Comparison of ENCODE assay signal across 10 cellular contexts in the genomic region with DNA sequence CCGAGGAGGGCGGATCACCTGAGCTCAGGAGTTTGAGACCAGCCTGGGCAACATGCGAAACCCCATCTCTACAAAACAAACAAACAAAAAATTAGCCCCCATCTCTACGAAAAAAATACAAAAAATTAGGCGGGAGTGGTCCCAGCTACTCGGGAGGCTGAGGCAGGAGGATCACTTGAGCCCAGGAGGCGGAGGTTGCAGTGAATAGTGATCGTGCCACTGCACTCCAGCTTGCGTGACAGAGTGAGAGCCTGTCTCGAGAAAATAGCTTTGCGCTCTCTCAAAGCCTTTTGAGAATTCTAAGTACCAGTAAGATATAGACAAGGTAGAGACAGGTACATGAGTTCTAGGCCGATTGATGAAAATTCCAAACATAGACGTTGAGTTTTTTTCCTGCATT. TPM values are rescaled to one million over a fixed set of nuclear protein-coding genes. Genes with fewer than 3 reads are reported as not detected.
A peak's percentile ranks its signal among the peaks of the same experiment; 100 is the strongest.
DNase-seq lines count a peak whose midpoint lies in the region; ATAC-seq and TF ChIP-seq lines count a peak whose summit lies in the region.
"Had no signal": no experiment of that assay in that cellular context is flagged by ENCODE, and none has a peak within 500 bp of the region (broad histone marks: within the 10 kb centered on the region; RNA-seq: fewer than 3 reads in every experiment).

No MANE protein-coding gene starts in this region.

- intact Hi-C loops in testis (cut with DNase I; ENCODE audit: low total_unique reads), result loop anchor here (5.0 kb wide), 1 partner anchor 59 kb away; no protein-coding TSS in a partner anchor

- H3K4me2 ChIP-seq in BLaER1 (peak overlapping the region; percentile 89), neural cell (ENCODE audit: low read length) (peak overlapping the region; percentile 81)

- H3K4me1 ChIP-seq in BLaER1 (peaks cover 44% of the 10 kb centered on the region), testis (peaks cover 36% of the 10 kb centered on the region)

- peak overlapping the region in 1 of 3 donors; percentile 62 for H3K27ac Mint-ChIP-seq in IgD-negative memory B cell
- no peak overlapping the region for H3K27ac Mint-ChIP-seq in central memory CD8-positive, alpha-beta T cell (ENCODE audit: low read depth)

- no peaks in the 10 kb centered on the region for H3K27me3 Mint-ChIP-seq in IgD-negative memory B cell
- no peaks in the 10 kb centered on the region for H3K27me3 Mint-ChIP-seq in central memory CD8-positive, alpha-beta T cell

- H3K27me3 ChIP-seq in BLaER1 (no peaks in the 10 kb centered on the region), neural cell (ENCODE audit: insufficient read depth, low read depth, low read length) (no peaks in the 10 kb centered on the region), testis (no peaks in the 10 kb centered on the region)

- peaks cover 64% of the 10 kb centered on the region for H4K20me1 ChIP-seq in BLaER1
- peaks cover 4% of the 10 kb centered on the region for H4K20me1 ChIP-seq in neural cell (ENCODE audit: insufficient read depth)

- no peak for ATAC-seq in central memory CD8-positive, alpha-beta T cell (replicated peaks; ENCODE audit: extremely low read depth, poor library complexity, severe bottlenecking)
- ATAC-seq in GM19397 (IDR thresholded peaks at IDR 0.05; ENCODE audit: unreplicated experiment), result no peak

- TF ChIP-seq EP300 in neural cell (conservative IDR thresholded peaks at IDR 0.05; ENCODE audit: poor library complexity, severe bottlenecking), result no peak

- H3K9me3 Mint-ChIP-seq in IgD-negative memory B cell, result no peaks in the 10 kb centered on the region
- H3K9me3 Mint-ChIP-seq in central memory CD8-positive, alpha-beta T cell, result no peaks in the 10 kb centered on the region

- no peak for TF ChIP-seq POLR2A in testis (IDR thresholded peaks at IDR 0.05)

- TF ChIP-seq CTCF in neural cell (IDR thresholded peaks at IDR 0.05; ENCODE audit: poor library complexity, severe bottlenecking) (no peak), testis (IDR thresholded peaks at IDR 0.05) (no peak), GM10266 (IDR thresholded peaks at IDR 0.05; ENCODE audit: control insufficient read depth, insufficient read depth, low read depth, missing control alignments) (no peak)

- H3K36me3 ChIP-seq in BLaER1, result 0 out of 2 replicates have a peak, but pooled peaks cover 6% of the 10 kb centered on the region
- no peaks in the 10 kb centered on the region for H3K36me3 ChIP-seq in neural cell (ENCODE audit: insufficient read depth, low read length)
- no peaks in the 10 kb centered on the region for H3K36me3 ChIP-seq in testis (ENCODE audit: low read depth, missing control alignments)

- peaks cover 28 to 42% (median 34%) of the 10 kb centered on the region in 3 donors for H3K4me1 Mint-ChIP-seq in IgD-negative memory B cell
- peaks cover 57% of the 10 kb centered on the region for H3K4me1 Mint-ChIP-seq in central memory CD8-positive, alpha-beta T cell

- no peaks in the 10 kb centered on the region for H3K9me3 ChIP-seq in BLaER1
- H3K9me3 ChIP-seq in neural cell (ENCODE audit: low read length), result no peaks in the 10 kb centered on the region
- no peaks in the 10 kb centered on the region for H3K9me3 ChIP-seq in testis

- H2AFZ ChIP-seq in neural cell (ENCODE audit: low read depth, low read length), result no peak overlapping the region

- H3K4me3 ChIP-seq in BLaER1 (peak overlapping the region; percentile 94), neural cell (ENCODE audit: low read length) (peak overlapping the region; percentile 99), testis (no peak overlapping the region)

- H3K36me3 Mint-ChIP-seq in IgD-negative memory B cell, result peaks cover 4% of the 10 kb centered on the region
- peaks cover 4% of the 10 kb centered on the region for H3K36me3 Mint-ChIP-seq in central memory CD8-positive, alpha-beta T cell (ENCODE audit: insufficient read depth)

- H3K9me2 ChIP-seq in neural cell (ENCODE audit: insufficient read depth, low read length), result no peaks in the 10 kb centered on the region

- peaks cover 59% of the 10 kb centered on the region for H3K79me2 ChIP-seq in neural cell (replicated peaks; ENCODE audit: insufficient read depth, low read length)

- WGBS in testis, 2 donors, result 59 to 68% methylated on average over 13 of the region's 13 CpGs

- no peak for DNase-seq in central memory CD8-positive, alpha-beta T cell (ENCODE audit: low spot score in 2 of 2)
- DNase-seq in DMS53 (lab: John Stamatoyannopoulos, UW), result no peak
- no peak for DNase-seq in testis
- no peak for DNase-seq in GM10266 (ENCODE audit: extremely low spot score)
- DNase-seq: GF-D8 had no signal

- TF ChIP-seq RAD21 in neural cell (conservative IDR thresholded peaks at IDR 0.05), result no peak

- H3K9ac ChIP-seq in BLaER1, result no peak overlapping the region
- H3K9ac ChIP-seq in neural cell (ENCODE audit: low read length), result peak overlapping the region; percentile 86

- H3K27ac ChIP-seq in BLaER1 (no peak overlapping the region), neural cell (ENCODE audit: low read length) (no peak overlapping the region), testis (no peak overlapping the region)

- H3K4me3 Mint-ChIP-seq in IgD-negative memory B cell, result peak overlapping the region; percentile 83 to 95 (median 94)
- peak overlapping the region; percentile 91 for H3K4me3 Mint-ChIP-seq in central memory CD8-positive, alpha-beta T cell

- no peaks in the 10 kb centered on the region for H3F3A ChIP-seq in neural cell (ENCODE audit: insufficient read depth, low read length, poor library complexity, severe bottlenecking)

TF ChIP-seq in neural cell, 6 proteins besides CTCF, POLR2A, EP300 and RAD21:
- TF ChIP-seq POLR2AphosphoS5 (IDR thresholded peaks at IDR 0.05), result no peak
- TF ChIP-seq TAF1 (IDR thresholded peaks at IDR 0.05; ENCODE audit: low read depth), result no peak

RNA-seq across cellular contexts. Expression of gene SOCS7, which starts 2.0 kb away (rescaled TPM):
- polyA plus RNA-seq in IgD-negative memory B cell, result 0.74 TPM
- polyA plus RNA-seq in neural cell, result 23.7 and 28.6 TPM in 2 replicates
- polyA minus RNA-seq in neural cell, result 49.0 and 56.5 TPM in 2 replicates
- total RNA-seq in testis, result 100 to 1,000 TPM in 1 of 2 donors, 10 to 100 TPM in 1; 74.9 to 132 TPM
- 132 TPM for polyA plus RNA-seq in testis (ENCODE audit: insufficient read depth, low read depth, low replicate concordance)

RNA-seq across cellular contexts. Expression of gene GPR179, which starts 9.9 kb away (rescaled TPM):
- polyA plus RNA-seq in IgD-negative memory B cell (not detected), neural cell (not detected in 2 replicates), testis (ENCODE audit: insufficient read depth, low read depth, low replicate concordance) (0.61 TPM)
- under 0.01 and 0.12 TPM in 2 replicates for polyA minus RNA-seq in neural cell
- 1 to 10 TPM in 1 of 2 donors, under 1 TPM in 1; 0.93 to 1.3 TPM for total RNA-seq in testis
- total RNA-seq: lung microvascular endothelial cell had no signal

RNA-seq across cellular contexts. Expression of gene MRPL45, which starts 56.7 kb away (rescaled TPM):
- polyA plus RNA-seq in IgD-negative memory B cell (23.5 TPM), neural cell (27.5 and 31.7 TPM in 2 replicates), testis (ENCODE audit: insufficient read depth, low read depth, low replicate concordance) (26.1 TPM)
- polyA minus RNA-seq in neural cell, result 23.1 and 26.4 TPM in 2 replicates
- 10 to 100 TPM; 13.9 to 18.5 TPM for total RNA-seq in testis

Comparison
In these comparisons a context has a peak if more than half of its experiments do, and no peak if none do; other contexts are left out.
1. H3K4me3 ChIP-seq: peak in BLaER1 (single experiment) and neural cell (single experiment); none in testis (0 of 2).
2. RNA of gene SOCS7, which starts 2.0 kb away (polyA plus RNA-seq): 132 TPM in testis (single experiment) and 23.7 to 28.6 TPM in neural cell; 0.74 TPM in IgD-negative memory B cell (single experiment); every median in the first group is over 10 times any median in the second.